ENCODE assay signal across 27 cellular contexts in genomic region chr2:118772487-118773200, GRCh38.
A peak's percentile ranks its signal among the peaks of the same experiment; 100 is the strongest.
DNase-seq lines count a peak whose midpoint lies in the region; ATAC-seq, FAIRE-seq and TF ChIP-seq lines count a peak whose summit lies in the region.
"Had no signal": no experiment of that assay in that cellular context is flagged by ENCODE, and none has a peak within 500 bp of the region (broad histone marks: within the 10 kb centered on the region; RNA-seq: fewer than 3 reads in every experiment).

No MANE protein-coding gene starts in this region.

- no peaks in the 10 kb centered on the region; a peak in 1 of 5 replicates for H3K27me3 ChIP-seq in K562 (ENCODE audit: control insufficient read depth in 2 of 2, insufficient read depth in 2 of 2, low read length in 2 of 2)
- H3K27me3 ChIP-seq: BE2C had no signal

- H3K4me1 ChIP-seq in K562 (replicated peaks in 1 of 2; ENCODE audit: control insufficient read depth in 2 of 2, insufficient read depth in 2 of 2, low read length in 2 of 2): peaks cover 6 to 15% of the 10 kb centered on the region in 2 experiments; a peak in 4 of 5 replicates
- H3K4me1 ChIP-seq: BE2C had no signal

- ATAC-seq in K562 (no peak), GM21447 (IDR thresholded peaks at IDR 0.05; ENCODE audit: unreplicated experiment) (no peak), HG03469 (IDR thresholded peaks at IDR 0.05; ENCODE audit: unreplicated experiment) (no peak)

- no peaks in the 10 kb centered on the region for H3K9me3 ChIP-seq in K562 (replicated peaks; ENCODE audit: control insufficient read depth, insufficient read depth, low read depth, low read length)
- H3K9me3 ChIP-seq: BE2C, BLaER1 had no signal

- H3K9me1 ChIP-seq in K562 (ENCODE audit: control insufficient read depth, insufficient read depth, low read length): no peaks in the 10 kb centered on the region

- TF ChIP-seq EP300 in K562 (IDR thresholded peaks at IDR 0.05; ENCODE audit: low read length): no peak

- no peaks in the 10 kb centered on the region for H3K9me3 Mint-ChIP-seq in nephron

- 25% methylated on average over 11 of the region's 22 CpGs for WGBS in K562 (ENCODE audit: insufficient coverage, low coverage, missing lambda C conversion rate)

- CTCF ChIA-PET in K562 (lab: Yijun Ruan, JAX; ENCODE audit: low intra/inter-chr PET ratio): no interaction called here

- peak overlapping the region in 2 of 3 experiments; percentile 9 for H3K4me3 Mint-ChIP-seq in nephron

- H3K27ac ChIP-seq in K562 (ENCODE audit: extremely low read depth, low read depth, low read length): no peak overlapping the region
- H3K27ac ChIP-seq: BLaER1 had no signal

- DNase-seq in NCI-H510A (lab: John Stamatoyannopoulos, UW) (peak; percentile 6), K562 (ENCODE audit: extremely low read depth in 1 of 4, low spot score in 3 of 4) (no peak), glomerular visceral epithelial cell (ENCODE audit: extremely low spot score) (no peak)
- no peak for DNase-seq in activated T-cell treated with anti-CD3 and anti-CD28 coated beads, Interleukin-2, amount 50 U/mL, for 1 hour
- DNase-seq: 8988T; ACHN; BE2C; C1 segment of cervical spinal cord; CD4-positive, alpha-beta memory T cell; CD4-positive, CD25-positive, alpha-beta regulatory T cell; CD8-positive, alpha-beta memory T cell; COR-L47; DMS 273 treated with DMSO at 0.1 percent for 48 hours; DMS153; DMS53; DMS79; DND-41; EL; GDM1 had no signal

- POLR2A ChIA-PET in K562 (lab: Yijun Ruan, JAX): interaction anchor here (0.7 to 1.3 kb wide), 4 partner anchors 10 to 34 kb away, joined by 3 to 4 read pairs (median 4); no protein-coding TSS in a partner anchor

- no peaks in the 10 kb centered on the region for H4K20me1 ChIP-seq in K562 (replicated peaks; ENCODE audit: control insufficient read depth, insufficient read depth, low read length)
- H4K20me1 ChIP-seq: BLaER1 had no signal

- in situ Hi-C loops in K562 (cut with MboI): no loop called here

- no peak for TF ChIP-seq RAD21 in K562 (CRISPR knock-in tag; conservative IDR thresholded peaks at IDR 0.05 in 1 of 2, IDR thresholded peaks at IDR 0.05 in 1 of 2)

- H2AFZ ChIP-seq in K562 (ENCODE audit: low read depth, low read length): peak overlapping the region; percentile 53; the same call in 1 of the 2 replicates

- H3K36me3 Mint-ChIP-seq in nephron (ENCODE audit: low read depth): no peaks in the 10 kb centered on the region
- H3K36me3 Mint-ChIP-seq: CD14-positive monocyte; CD4-positive, alpha-beta memory T cell; CD4-positive, CD25-positive, alpha-beta regulatory T cell; CD8-positive, alpha-beta memory T cell had no signal

- intact Hi-C loops in K562 (cut with micrococcal nuclease): no loop called here

- TF ChIP-seq CTCF in K562 (IDR thresholded peaks at IDR 0.05 in 2 of 3, conservative IDR thresholded peaks at IDR 0.05 in 1 of 3; ENCODE audit: insufficient read depth in 2 of 3, low read depth in 1 of 3, low read length in 3 of 3) (no peak), nephron (IDR thresholded peaks at IDR 0.05; ENCODE audit: unreplicated experiment in 3 of 3) (no peak)

- H3K9ac ChIP-seq in K562 (ENCODE audit: insufficient read depth in 1 of 2, low read depth in 2 of 2, low read length in 2 of 2): no peak overlapping the region
- H3K9ac ChIP-seq: BLaER1 had no signal

- peaks cover 15% of the 10 kb centered on the region for H3K4me1 Mint-ChIP-seq in nephron

- H3K79me2 ChIP-seq in K562 (ENCODE audit: control insufficient read depth, insufficient read depth, low read length): no peaks in the 10 kb centered on the region

- no peak overlapping the region for H3K4me3 ChIP-seq in K562
- H3K4me3 ChIP-seq: BLaER1 had no signal

- no peak overlapping the region for H3K27ac Mint-ChIP-seq in nephron
- H3K27ac Mint-ChIP-seq: CD4-positive, alpha-beta memory T cell; CD4-positive, CD25-positive, alpha-beta regulatory T cell; CD8-positive, alpha-beta memory T cell had no signal

- no peaks in the 10 kb centered on the region for H3K36me3 ChIP-seq in K562 (ENCODE audit: control insufficient read depth, insufficient read depth, low read length)
- H3K36me3 ChIP-seq: BE2C, BLaER1 had no signal

- peak; percentile 26 for FAIRE-seq in K562 (lab: Jason Lieb, UNC)
- FAIRE-seq: A204.1, GM12891, GM19239 had no signal

- no TSS peak for BruUV-seq in K562 (replicated peaks; lab: Mats Ljungman, UMichigan)

- H3K27me3 Mint-ChIP-seq in nephron (ENCODE audit: low read depth): peaks cover 69% of the 10 kb centered on the region

- TF ChIP-seq POLR2A in K562 (conservative IDR thresholded peaks at IDR 0.05): no peak

- H3K4me2 ChIP-seq in K562 (ENCODE audit: insufficient read depth, low read length): no peak overlapping the region
- H3K4me2 ChIP-seq: BLaER1 had no signal

TF ChIP-seq in K562, 482 proteins besides CTCF, POLR2A, EP300 and RAD21 (continues in another document):
- TF ChIP-seq KLF10 (CRISPR knock-in tag; IDR thresholded peaks at IDR 0.05): no peak
- TF ChIP-seq MECOM (CRISPR knock-in tag; IDR thresholded peaks at IDR 0.05): no peak
- TF ChIP-seq CHD2 (IDR thresholded peaks at IDR 0.05; ENCODE audit: low read depth, low read length): no peak
- no peak for TF ChIP-seq PRPF4 (IDR thresholded peaks at IDR 0.05; ENCODE audit: insufficient read depth, low read depth, low read length, poor library complexity, severe bottlenecking)
- no peak for TF ChIP-seq PRMT5 (CRISPR knock-in tag; IDR thresholded peaks at IDR 0.05)
- TF ChIP-seq L3MBTL2 (IDR thresholded peaks at IDR 0.05): peak; percentile 85
- TF ChIP-seq RUNX1 (IDR thresholded peaks at IDR 0.05; ENCODE audit: low read depth): no peak
- peak; percentile 77 for TF ChIP-seq MGA (IDR thresholded peaks at IDR 0.05)
